ENCODE assay signal across 1 cellular context in genomic region chr14:32010561-32011188, GRCh38.
A peak's percentile ranks its signal among the peaks of the same experiment; 100 is the strongest.
TF ChIP-seq lines count a peak whose summit lies in the region.

No MANE protein-coding gene starts in this region.

TF ChIP-seq in K562, 482 proteins besides CTCF, POLR2A, EP300 and RAD21 (continued from another document and continues in another):
- TF ChIP-seq, protein P1, sequence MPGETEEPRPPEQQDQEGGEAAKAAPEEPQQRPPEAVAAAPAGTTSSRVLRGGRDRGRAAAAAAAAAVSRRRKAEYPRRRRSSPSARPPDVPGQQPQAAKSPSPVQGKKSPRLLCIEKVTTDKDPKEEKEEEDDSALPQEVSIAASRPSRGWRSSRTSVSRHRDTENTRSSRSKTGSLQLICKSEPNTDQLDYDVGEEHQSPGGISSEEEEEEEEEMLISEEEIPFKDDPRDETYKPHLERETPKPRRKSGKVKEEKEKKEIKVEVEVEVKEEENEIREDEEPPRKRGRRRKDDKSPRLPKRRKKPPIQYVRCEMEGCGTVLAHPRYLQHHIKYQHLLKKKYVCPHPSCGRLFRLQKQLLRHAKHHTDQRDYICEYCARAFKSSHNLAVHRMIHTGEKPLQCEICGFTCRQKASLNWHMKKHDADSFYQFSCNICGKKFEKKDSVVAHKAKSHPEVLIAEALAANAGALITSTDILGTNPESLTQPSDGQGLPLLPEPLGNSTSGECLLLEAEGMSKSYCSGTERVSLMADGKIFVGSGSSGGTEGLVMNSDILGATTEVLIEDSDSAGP (CRISPR knock-in tag; IDR thresholded peaks at IDR 0.05) = no peak
- TF ChIP-seq YY1 (IDR thresholded peaks at IDR 0.05; ENCODE audit: borderline replicate concordance in 1 of 3, control insufficient read depth in 1 of 3, extremely low read depth in 1 of 3, insufficient read depth in 3 of 3, insufficient read length in 1 of 3, insufficient replicate concordance in 2 of 3, low read depth in 1 of 3, low read length in 2 of 3) = no peak
- TF ChIP-seq ZBTB9 (CRISPR knock-in tag; IDR thresholded peaks at IDR 0.05) = no peak
- TF ChIP-seq, protein P2, sequence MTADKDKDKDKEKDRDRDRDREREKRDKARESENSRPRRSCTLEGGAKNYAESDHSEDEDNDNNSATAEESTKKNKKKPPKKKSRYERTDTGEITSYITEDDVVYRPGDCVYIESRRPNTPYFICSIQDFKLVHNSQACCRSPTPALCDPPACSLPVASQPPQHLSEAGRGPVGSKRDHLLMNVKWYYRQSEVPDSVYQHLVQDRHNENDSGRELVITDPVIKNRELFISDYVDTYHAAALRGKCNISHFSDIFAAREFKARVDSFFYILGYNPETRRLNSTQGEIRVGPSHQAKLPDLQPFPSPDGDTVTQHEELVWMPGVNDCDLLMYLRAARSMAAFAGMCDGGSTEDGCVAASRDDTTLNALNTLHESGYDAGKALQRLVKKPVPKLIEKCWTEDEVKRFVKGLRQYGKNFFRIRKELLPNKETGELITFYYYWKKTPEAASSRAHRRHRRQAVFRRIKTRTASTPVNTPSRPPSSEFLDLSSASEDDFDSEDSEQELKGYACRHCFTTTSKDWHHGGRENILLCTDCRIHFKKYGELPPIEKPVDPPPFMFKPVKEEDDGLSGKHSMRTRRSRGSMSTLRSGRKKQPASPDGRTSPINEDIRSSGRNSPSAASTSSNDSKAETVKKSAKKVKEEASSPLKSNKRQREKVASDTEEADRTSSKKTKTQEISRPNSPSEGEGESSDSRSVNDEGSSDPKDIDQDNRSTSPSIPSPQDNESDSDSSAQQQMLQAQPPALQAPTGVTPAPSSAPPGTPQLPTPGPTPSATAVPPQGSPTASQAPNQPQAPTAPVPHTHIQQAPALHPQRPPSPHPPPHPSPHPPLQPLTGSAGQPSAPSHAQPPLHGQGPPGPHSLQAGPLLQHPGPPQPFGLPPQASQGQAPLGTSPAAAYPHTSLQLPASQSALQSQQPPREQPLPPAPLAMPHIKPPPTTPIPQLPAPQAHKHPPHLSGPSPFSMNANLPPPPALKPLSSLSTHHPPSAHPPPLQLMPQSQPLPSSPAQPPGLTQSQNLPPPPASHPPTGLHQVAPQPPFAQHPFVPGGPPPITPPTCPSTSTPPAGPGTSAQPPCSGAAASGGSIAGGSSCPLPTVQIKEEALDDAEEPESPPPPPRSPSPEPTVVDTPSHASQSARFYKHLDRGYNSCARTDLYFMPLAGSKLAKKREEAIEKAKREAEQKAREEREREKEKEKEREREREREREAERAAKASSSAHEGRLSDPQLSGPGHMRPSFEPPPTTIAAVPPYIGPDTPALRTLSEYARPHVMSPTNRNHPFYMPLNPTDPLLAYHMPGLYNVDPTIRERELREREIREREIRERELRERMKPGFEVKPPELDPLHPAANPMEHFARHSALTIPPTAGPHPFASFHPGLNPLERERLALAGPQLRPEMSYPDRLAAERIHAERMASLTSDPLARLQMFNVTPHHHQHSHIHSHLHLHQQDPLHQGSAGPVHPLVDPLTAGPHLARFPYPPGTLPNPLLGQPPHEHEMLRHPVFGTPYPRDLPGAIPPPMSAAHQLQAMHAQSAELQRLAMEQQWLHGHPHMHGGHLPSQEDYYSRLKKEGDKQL (CRISPR knock-in tag; IDR thresholded peaks at IDR 0.05; ENCODE audit: borderline replicate concordance) = no peak
- TF ChIP-seq KLF6 (CRISPR knock-in tag; IDR thresholded peaks at IDR 0.05; ENCODE audit: borderline replicate concordance) = no peak
- TF ChIP-seq SIN3A (IDR thresholded peaks at IDR 0.05; ENCODE audit: borderline replicate concordance in 2 of 2, control insufficient read depth in 1 of 2, low read depth in 2 of 2, low read length in 2 of 2) = no peak
- TF ChIP-seq ZNF41 (CRISPR knock-in tag; conservative IDR thresholded peaks at IDR 0.05) = 0 out of 2 replicates have a peak, but pooled peaks have one; percentile 61
- TF ChIP-seq RCOR1 (IDR thresholded peaks at IDR 0.05; ENCODE audit: borderline replicate concordance in 1 of 2, low read depth in 2 of 2, low read length in 2 of 2) = peak in 1 of 2 experiments; percentile 83; a peak in 2 of 4 replicates
- no peak for TF ChIP-seq GTF3C2 (IDR thresholded peaks at IDR 0.05; ENCODE audit: borderline replicate concordance, extremely low read depth, insufficient read length)
- TF ChIP-seq STAT5B (CRISPR knock-in tag; IDR thresholded peaks at IDR 0.05) = no peak
- TF ChIP-seq PPARD (CRISPR knock-in tag; IDR thresholded peaks at IDR 0.05) = no peak
- no peak for TF ChIP-seq ZNF551 (CRISPR knock-in tag; IDR thresholded peaks at IDR 0.05)
- TF ChIP-seq, protein P3, sequence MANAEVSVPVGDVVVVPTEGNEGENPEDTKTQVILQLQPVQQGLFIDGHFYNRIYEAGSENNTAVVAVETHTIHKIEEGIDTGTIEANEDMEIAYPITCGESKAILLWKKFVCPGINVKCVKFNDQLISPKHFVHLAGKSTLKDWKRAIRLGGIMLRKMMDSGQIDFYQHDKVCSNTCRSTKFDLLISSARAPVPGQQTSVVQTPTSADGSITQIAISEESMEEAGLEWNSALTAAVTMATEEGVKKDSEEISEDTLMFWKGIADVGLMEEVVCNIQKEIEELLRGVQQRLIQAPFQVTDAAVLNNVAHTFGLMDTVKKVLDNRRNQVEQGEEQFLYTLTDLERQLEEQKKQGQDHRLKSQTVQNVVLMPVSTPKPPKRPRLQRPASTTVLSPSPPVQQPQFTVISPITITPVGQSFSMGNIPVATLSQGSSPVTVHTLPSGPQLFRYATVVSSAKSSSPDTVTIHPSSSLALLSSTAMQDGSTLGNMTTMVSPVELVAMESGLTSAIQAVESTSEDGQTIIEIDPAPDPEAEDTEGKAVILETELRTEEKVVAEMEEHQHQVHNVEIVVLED (CRISPR knock-in tag; IDR thresholded peaks at IDR 0.05) = no peak
- TF ChIP-seq DACH1 (IDR thresholded peaks at IDR 0.05; ENCODE audit: partially characterized antibody) = no peak
- TF ChIP-seq, protein P4, sequence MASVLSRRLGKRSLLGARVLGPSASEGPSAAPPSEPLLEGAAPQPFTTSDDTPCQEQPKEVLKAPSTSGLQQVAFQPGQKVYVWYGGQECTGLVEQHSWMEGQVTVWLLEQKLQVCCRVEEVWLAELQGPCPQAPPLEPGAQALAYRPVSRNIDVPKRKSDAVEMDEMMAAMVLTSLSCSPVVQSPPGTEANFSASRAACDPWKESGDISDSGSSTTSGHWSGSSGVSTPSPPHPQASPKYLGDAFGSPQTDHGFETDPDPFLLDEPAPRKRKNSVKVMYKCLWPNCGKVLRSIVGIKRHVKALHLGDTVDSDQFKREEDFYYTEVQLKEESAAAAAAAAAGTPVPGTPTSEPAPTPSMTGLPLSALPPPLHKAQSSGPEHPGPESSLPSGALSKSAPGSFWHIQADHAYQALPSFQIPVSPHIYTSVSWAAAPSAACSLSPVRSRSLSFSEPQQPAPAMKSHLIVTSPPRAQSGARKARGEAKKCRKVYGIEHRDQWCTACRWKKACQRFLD (CRISPR knock-in tag; IDR thresholded peaks at IDR 0.05) = no peak; the same call in 1 of the 2 replicates
- no peak for TF ChIP-seq TFAM (CRISPR knock-in tag; conservative IDR thresholded peaks at IDR 0.05)
- no peak for TF ChIP-seq NCOA4 (IDR thresholded peaks at IDR 0.05; ENCODE audit: partially characterized antibody)
- TF ChIP-seq TBL1XR1 (IDR thresholded peaks at IDR 0.05; ENCODE audit: low read length in 2 of 2) = 0 out of 4 replicates have a peak, but pooled peaks of 1 of the 2 experiments have one; percentile 18
- TF ChIP-seq MEIS2 (IDR thresholded peaks at IDR 0.05; ENCODE audit: partially characterized antibody) = no peak
- TF ChIP-seq ZNF717 (CRISPR knock-in tag; IDR thresholded peaks at IDR 0.05) = no peak
- TF ChIP-seq, protein P5, sequence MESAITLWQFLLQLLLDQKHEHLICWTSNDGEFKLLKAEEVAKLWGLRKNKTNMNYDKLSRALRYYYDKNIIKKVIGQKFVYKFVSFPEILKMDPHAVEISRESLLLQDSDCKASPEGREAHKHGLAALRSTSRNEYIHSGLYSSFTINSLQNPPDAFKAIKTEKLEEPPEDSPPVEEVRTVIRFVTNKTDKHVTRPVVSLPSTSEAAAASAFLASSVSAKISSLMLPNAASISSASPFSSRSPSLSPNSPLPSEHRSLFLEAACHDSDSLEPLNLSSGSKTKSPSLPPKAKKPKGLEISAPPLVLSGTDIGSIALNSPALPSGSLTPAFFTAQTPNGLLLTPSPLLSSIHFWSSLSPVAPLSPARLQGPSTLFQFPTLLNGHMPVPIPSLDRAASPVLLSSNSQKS (CRISPR knock-in tag; IDR thresholded peaks at IDR 0.05) = no peak
- 0 out of 2 replicates have a peak, but pooled peaks have one; percentile 40 for TF ChIP-seq SMARCC2 (IDR thresholded peaks at IDR 0.05; ENCODE audit: low read depth)
- TF ChIP-seq ATF2 (CRISPR knock-in tag; IDR thresholded peaks at IDR 0.05) = no peak
- TF ChIP-seq, protein P6, sequence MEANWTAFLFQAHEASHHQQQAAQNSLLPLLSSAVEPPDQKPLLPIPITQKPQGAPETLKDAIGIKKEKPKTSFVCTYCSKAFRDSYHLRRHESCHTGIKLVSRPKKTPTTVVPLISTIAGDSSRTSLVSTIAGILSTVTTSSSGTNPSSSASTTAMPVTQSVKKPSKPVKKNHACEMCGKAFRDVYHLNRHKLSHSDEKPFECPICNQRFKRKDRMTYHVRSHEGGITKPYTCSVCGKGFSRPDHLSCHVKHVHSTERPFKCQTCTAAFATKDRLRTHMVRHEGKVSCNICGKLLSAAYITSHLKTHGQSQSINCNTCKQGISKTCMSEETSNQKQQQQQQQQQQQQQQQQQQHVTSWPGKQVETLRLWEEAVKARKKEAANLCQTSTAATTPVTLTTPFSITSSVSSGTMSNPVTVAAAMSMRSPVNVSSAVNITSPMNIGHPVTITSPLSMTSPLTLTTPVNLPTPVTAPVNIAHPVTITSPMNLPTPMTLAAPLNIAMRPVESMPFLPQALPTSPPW (CRISPR knock-in tag; IDR thresholded peaks at IDR 0.05) = peak; percentile 33
- TF ChIP-seq CREBBP (IDR thresholded peaks at IDR 0.05; ENCODE audit: low read depth, low read length) = no peak
- TF ChIP-seq CBX3 (IDR thresholded peaks at IDR 0.05; ENCODE audit: borderline replicate concordance in 1 of 2, low read length in 2 of 2) = no peak
- TF ChIP-seq, protein P7, sequence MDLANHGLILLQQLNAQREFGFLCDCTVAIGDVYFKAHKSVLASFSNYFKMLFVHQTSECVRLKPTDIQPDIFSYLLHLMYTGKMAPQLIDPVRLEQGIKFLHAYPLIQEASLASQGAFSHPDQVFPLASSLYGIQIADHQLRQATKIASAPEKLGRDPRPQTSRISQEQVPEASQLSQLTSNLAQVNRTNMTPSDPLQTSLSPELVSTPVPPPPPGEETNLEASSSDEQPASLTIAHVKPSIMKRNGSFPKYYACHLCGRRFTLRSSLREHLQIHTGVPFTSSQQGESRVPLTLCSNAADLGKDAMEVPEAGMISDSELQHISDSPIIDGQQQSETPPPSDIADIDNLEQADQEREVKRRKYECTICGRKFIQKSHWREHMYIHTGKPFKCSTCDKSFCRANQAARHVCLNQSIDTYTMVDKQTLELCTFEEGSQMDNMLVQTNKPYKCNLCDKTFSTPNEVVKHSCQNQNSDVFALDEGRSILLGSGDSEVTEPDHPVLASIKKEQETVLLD (IDR thresholded peaks at IDR 0.05) = no peak
- no peak for TF ChIP-seq ZNF778 (CRISPR knock-in tag; IDR thresholded peaks at IDR 0.05)
- TF ChIP-seq, protein P8, sequence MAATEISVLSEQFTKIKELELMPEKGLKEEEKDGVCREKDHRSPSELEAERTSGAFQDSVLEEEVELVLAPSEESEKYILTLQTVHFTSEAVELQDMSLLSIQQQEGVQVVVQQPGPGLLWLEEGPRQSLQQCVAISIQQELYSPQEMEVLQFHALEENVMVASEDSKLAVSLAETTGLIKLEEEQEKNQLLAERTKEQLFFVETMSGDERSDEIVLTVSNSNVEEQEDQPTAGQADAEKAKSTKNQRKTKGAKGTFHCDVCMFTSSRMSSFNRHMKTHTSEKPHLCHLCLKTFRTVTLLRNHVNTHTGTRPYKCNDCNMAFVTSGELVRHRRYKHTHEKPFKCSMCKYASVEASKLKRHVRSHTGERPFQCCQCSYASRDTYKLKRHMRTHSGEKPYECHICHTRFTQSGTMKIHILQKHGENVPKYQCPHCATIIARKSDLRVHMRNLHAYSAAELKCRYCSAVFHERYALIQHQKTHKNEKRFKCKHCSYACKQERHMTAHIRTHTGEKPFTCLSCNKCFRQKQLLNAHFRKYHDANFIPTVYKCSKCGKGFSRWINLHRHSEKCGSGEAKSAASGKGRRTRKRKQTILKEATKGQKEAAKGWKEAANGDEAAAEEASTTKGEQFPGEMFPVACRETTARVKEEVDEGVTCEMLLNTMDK (IDR thresholded peaks at IDR 0.05; ENCODE audit: borderline replicate concordance, insufficient read depth, low read depth, low read length, poor library complexity, severe bottlenecking) = no peak
- no peak for TF ChIP-seq FIP1L1 (IDR thresholded peaks at IDR 0.05; ENCODE audit: low read depth, low read length, poor library complexity, severe bottlenecking)
- TF ChIP-seq ZNF165 (CRISPR knock-in tag; IDR thresholded peaks at IDR 0.05; ENCODE audit: borderline replicate concordance) = no peak
- TF ChIP-seq ZNF76 (CRISPR knock-in tag; IDR thresholded peaks at IDR 0.05; ENCODE audit: borderline replicate concordance) = no peak
